In genomic region chr21:31636874-31637273, GRCh38 we compare ENCODE assay signal across 11 cellular contexts.
"Had no signal": no experiment of that assay in that cellular context is flagged by ENCODE, and none has a peak within 500 bp of the region (broad histone marks: within the 10 kb centered on the region; RNA-seq: fewer than 3 reads in every experiment).

No MANE protein-coding gene starts in this region.

- H3K4me1 ChIP-seq: HAP-1 had no signal

- H3K4me3 Mint-ChIP-seq: GM23338, H9, HFFc6 had no signal

- H3K9me3 ChIP-seq: HAP-1 had no signal

- ATAC-seq: GM23338, HCT116 had no signal

- H3K27ac ChIP-seq: GM23248 had no signal

- DNase-seq: GM23248, GOT3, H7, H9, HCEC 1CT, HFFc6 had no signal

- H3K9me3 Mint-ChIP-seq: HFFc6 had no signal

- FAIRE-seq: H1, H54 had no signal

- H3K4me1 Mint-ChIP-seq: GM23338, H9 had no signal

- H3K4me3 ChIP-seq: GM23248, GM23338, HAP-1 had no signal

- H3K27ac Mint-ChIP-seq: GM23338, H9, HFFc6 had no signal

- H3K36me3 ChIP-seq: HAP-1 had no signal
